1 cellular context compared by ENCODE assay signal in the genomic region with DNA sequence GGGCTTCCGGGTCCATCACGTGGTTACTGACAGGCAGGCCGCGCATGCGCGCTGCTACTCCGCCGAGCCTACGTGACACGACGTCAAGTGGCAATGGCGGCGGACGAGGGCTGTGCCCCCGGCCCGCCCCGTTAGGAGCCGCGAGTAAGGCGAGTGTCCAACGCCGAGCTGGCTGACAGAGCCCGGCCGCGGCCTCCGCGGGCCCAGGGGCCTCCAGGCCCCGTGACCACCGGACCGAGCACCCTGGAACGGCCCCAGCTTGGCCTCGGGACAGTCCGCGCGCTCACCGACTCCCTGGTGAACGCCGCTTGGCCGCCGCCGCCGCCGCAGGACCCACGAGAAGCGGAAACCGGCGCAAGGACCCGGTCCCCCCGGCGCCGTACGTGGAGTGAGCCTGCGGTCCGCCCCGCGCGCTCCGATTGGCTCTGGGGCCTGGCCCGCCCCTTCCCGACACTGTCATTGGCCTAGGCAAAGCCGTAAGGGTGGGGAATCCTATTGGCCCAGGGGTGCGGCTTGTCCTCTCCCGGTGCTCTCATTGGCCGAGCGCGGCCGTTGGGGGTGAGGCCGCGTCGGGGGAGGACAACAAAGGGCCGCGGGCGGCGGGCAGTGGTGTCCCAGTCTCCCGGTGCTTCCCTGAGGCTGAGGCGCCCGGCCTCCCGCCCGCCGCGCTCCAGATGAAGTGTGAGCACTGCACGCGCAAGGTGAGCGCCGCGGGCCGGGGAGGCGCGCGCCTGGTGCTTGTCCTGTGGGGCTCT.
TF ChIP-seq lines count a peak whose summit lies in the region.

A gene (plus strand): TSS at position 612 of the 755 bp plus-strand sequence. CDS start 63 bp downstream, at position 675.

TF ChIP-seq in K562, 482 proteins besides CTCF, POLR2A, EP300 and RAD21 (continued from another document and continues in another):
- TF ChIP-seq, protein P1, sequence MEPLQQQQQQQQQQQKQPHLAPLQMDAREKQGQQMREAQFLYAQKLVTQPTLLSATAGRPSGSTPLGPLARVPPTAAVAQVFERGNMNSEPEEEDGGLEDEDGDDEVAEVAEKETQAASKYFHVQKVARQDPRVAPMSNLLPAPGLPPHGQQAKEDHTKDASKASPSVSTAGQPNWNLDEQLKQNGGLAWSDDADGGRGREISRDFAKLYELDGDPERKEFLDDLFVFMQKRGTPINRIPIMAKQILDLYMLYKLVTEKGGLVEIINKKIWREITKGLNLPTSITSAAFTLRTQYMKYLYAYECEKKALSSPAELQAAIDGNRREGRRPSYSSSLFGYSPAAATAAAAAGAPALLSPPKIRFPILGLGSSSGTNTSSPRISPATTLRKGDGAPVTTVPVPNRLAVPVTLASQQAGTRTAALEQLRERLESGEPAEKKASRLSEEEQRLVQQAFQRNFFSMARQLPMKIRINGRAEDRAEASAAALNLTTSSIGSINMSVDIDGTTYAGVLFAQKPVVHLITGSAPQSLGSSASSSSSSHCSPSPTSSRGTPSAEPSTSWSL (CRISPR knock-in tag; IDR thresholded peaks at IDR 0.05; ENCODE audit: borderline replicate concordance): no peak
- no peak for TF ChIP-seq NFATC3 (IDR thresholded peaks at IDR 0.05)
- peak; percentile 76 for TF ChIP-seq ZNF583 (CRISPR knock-in tag; IDR thresholded peaks at IDR 0.05)
- TF ChIP-seq, protein P2, sequence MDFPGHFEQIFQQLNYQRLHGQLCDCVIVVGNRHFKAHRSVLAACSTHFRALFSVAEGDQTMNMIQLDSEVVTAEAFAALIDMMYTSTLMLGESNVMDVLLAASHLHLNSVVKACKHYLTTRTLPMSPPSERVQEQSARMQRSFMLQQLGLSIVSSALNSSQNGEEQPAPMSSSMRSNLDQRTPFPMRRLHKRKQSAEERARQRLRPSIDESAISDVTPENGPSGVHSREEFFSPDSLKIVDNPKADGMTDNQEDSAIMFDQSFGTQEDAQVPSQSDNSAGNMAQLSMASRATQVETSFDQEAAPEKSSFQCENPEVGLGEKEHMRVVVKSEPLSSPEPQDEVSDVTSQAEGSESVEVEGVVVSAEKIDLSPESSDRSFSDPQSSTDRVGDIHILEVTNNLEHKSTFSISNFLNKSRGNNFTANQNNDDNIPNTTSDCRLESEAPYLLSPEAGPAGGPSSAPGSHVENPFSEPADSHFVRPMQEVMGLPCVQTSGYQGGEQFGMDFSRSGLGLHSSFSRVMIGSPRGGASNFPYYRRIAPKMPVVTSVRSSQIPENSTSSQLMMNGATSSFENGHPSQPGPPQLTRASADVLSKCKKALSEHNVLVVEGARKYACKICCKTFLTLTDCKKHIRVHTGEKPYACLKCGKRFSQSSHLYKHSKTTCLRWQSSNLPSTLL (IDR thresholded peaks at IDR 0.05): no peak
- no peak for TF ChIP-seq TRIM24 (IDR thresholded peaks at IDR 0.05)
- peak; percentile 84 for TF ChIP-seq ZNF589 (CRISPR knock-in tag; IDR thresholded peaks at IDR 0.05; ENCODE audit: low read depth)
- TF ChIP-seq, protein P3, sequence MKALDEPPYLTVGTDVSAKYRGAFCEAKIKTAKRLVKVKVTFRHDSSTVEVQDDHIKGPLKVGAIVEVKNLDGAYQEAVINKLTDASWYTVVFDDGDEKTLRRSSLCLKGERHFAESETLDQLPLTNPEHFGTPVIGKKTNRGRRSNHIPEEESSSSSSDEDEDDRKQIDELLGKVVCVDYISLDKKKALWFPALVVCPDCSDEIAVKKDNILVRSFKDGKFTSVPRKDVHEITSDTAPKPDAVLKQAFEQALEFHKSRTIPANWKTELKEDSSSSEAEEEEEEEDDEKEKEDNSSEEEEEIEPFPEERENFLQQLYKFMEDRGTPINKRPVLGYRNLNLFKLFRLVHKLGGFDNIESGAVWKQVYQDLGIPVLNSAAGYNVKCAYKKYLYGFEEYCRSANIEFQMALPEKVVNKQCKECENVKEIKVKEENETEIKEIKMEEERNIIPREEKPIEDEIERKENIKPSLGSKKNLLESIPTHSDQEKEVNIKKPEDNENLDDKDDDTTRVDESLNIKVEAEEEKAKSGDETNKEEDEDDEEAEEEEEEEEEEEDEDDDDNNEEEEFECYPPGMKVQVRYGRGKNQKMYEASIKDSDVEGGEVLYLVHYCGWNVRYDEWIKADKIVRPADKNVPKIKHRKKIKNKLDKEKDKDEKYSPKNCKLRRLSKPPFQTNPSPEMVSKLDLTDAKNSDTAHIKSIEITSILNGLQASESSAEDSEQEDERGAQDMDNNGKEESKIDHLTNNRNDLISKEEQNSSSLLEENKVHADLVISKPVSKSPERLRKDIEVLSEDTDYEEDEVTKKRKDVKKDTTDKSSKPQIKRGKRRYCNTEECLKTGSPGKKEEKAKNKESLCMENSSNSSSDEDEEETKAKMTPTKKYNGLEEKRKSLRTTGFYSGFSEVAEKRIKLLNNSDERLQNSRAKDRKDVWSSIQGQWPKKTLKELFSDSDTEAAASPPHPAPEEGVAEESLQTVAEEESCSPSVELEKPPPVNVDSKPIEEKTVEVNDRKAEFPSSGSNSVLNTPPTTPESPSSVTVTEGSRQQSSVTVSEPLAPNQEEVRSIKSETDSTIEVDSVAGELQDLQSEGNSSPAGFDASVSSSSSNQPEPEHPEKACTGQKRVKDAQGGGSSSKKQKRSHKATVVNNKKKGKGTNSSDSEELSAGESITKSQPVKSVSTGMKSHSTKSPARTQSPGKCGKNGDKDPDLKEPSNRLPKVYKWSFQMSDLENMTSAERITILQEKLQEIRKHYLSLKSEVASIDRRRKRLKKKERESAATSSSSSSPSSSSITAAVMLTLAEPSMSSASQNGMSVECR (CRISPR knock-in tag; IDR thresholded peaks at IDR 0.05): peak; percentile 2
- no peak for TF ChIP-seq NUFIP1 (IDR thresholded peaks at IDR 0.05; ENCODE audit: partially characterized antibody)
- TF ChIP-seq ZNF551 (CRISPR knock-in tag; IDR thresholded peaks at IDR 0.05): no peak
- TF ChIP-seq, protein P4, sequence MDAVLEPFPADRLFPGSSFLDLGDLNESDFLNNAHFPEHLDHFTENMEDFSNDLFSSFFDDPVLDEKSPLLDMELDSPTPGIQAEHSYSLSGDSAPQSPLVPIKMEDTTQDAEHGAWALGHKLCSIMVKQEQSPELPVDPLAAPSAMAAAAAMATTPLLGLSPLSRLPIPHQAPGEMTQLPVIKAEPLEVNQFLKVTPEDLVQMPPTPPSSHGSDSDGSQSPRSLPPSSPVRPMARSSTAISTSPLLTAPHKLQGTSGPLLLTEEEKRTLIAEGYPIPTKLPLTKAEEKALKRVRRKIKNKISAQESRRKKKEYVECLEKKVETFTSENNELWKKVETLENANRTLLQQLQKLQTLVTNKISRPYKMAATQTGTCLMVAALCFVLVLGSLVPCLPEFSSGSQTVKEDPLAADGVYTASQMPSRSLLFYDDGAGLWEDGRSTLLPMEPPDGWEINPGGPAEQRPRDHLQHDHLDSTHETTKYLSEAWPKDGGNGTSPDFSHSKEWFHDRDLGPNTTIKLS (IDR thresholded peaks at IDR 0.05; ENCODE audit: borderline replicate concordance, low read depth): peak; percentile 96
- TF ChIP-seq ILK (tag; IDR thresholded peaks at IDR 0.05; ENCODE audit: borderline replicate concordance, low read depth): no peak
- TF ChIP-seq SREBF2 (CRISPR knock-in tag; IDR thresholded peaks at IDR 0.05): no peak
- no peak for TF ChIP-seq RBM39 (optimal IDR thresholded peaks at IDR 0.05; ENCODE audit: low read depth, low read length)
- TF ChIP-seq HNRNPL (IDR thresholded peaks at IDR 0.05; ENCODE audit: low read depth, low read length): peak; percentile 56; the same call in 1 of the 2 replicates
- no peak for TF ChIP-seq ATF1 (CRISPR knock-in tag; IDR thresholded peaks at IDR 0.05)
- peak; percentile 97 for TF ChIP-seq ATF1 (tag; IDR thresholded peaks at IDR 0.05)
- TF ChIP-seq, protein P5, sequence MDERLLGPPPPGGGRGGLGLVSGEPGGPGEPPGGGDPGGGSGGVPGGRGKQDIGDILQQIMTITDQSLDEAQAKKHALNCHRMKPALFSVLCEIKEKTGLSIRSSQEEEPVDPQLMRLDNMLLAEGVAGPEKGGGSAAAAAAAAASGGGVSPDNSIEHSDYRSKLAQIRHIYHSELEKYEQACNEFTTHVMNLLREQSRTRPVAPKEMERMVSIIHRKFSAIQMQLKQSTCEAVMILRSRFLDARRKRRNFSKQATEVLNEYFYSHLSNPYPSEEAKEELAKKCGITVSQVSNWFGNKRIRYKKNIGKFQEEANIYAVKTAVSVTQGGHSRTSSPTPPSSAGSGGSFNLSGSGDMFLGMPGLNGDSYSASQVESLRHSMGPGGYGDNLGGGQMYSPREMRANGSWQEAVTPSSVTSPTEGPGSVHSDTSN (CRISPR knock-in tag; IDR thresholded peaks at IDR 0.05; ENCODE audit: low read depth): no peak
- TF ChIP-seq, protein P5 (tag; conservative IDR thresholded peaks at IDR 0.05; ENCODE audit: low read depth): no peak
- TF ChIP-seq ZNF764 (CRISPR knock-in tag; IDR thresholded peaks at IDR 0.05; ENCODE audit: low read depth): no peak
- TF ChIP-seq, protein P6, sequence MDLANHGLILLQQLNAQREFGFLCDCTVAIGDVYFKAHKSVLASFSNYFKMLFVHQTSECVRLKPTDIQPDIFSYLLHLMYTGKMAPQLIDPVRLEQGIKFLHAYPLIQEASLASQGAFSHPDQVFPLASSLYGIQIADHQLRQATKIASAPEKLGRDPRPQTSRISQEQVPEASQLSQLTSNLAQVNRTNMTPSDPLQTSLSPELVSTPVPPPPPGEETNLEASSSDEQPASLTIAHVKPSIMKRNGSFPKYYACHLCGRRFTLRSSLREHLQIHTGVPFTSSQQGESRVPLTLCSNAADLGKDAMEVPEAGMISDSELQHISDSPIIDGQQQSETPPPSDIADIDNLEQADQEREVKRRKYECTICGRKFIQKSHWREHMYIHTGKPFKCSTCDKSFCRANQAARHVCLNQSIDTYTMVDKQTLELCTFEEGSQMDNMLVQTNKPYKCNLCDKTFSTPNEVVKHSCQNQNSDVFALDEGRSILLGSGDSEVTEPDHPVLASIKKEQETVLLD (IDR thresholded peaks at IDR 0.05): peak; percentile 95
- TF ChIP-seq, protein P7, sequence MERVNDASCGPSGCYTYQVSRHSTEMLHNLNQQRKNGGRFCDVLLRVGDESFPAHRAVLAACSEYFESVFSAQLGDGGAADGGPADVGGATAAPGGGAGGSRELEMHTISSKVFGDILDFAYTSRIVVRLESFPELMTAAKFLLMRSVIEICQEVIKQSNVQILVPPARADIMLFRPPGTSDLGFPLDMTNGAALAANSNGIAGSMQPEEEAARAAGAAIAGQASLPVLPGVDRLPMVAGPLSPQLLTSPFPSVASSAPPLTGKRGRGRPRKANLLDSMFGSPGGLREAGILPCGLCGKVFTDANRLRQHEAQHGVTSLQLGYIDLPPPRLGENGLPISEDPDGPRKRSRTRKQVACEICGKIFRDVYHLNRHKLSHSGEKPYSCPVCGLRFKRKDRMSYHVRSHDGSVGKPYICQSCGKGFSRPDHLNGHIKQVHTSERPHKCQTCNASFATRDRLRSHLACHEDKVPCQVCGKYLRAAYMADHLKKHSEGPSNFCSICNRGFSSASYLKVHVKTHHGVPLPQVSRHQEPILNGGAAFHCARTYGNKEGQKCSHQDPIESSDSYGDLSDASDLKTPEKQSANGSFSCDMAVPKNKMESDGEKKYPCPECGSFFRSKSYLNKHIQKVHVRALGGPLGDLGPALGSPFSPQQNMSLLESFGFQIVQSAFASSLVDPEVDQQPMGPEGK (CRISPR knock-in tag; IDR thresholded peaks at IDR 0.05; ENCODE audit: borderline replicate concordance): no peak
- peak; percentile 61 for TF ChIP-seq CREB1 (IDR thresholded peaks at IDR 0.05)
- TF ChIP-seq CREB1 (CRISPR knock-in tag; IDR thresholded peaks at IDR 0.05): peak; percentile 85
- TF ChIP-seq ZFP1 (CRISPR knock-in tag; IDR thresholded peaks at IDR 0.05): no peak
- no peak for TF ChIP-seq KAT8 (IDR thresholded peaks at IDR 0.05; ENCODE audit: low read depth)
- TF ChIP-seq ELF1 (tag; IDR thresholded peaks at IDR 0.05): peak; percentile 97
- peak; percentile 73; the same call in 1 of the 2 replicates for TF ChIP-seq CBFB (CRISPR knock-in tag; IDR thresholded peaks at IDR 0.05)
- no peak for TF ChIP-seq NR2C2 (CRISPR knock-in tag; IDR thresholded peaks at IDR 0.05)
- TF ChIP-seq NR2C2 (tag; IDR thresholded peaks at IDR 0.05): peak; percentile 77; the same call in 1 of the 2 replicates
- TF ChIP-seq, protein P8, sequence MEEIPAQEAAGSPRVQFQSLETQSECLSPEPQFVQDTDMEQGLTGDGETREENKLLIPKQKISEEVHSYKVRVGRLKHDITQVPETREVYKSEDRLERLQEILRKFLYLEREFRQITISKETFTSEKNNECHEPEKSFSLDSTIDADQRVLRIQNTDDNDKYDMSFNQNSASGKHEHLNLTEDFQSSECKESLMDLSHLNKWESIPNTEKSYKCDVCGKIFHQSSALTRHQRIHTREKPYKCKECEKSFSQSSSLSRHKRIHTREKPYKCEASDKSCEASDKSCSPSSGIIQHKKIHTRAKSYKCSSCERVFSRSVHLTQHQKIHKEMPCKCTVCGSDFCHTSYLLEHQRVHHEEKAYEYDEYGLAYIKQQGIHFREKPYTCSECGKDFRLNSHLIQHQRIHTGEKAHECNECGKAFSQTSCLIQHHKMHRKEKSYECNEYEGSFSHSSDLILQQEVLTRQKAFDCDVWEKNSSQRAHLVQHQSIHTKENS (CRISPR knock-in tag; IDR thresholded peaks at IDR 0.05): no peak
- no peak for TF ChIP-seq MTF1 (CRISPR knock-in tag; IDR thresholded peaks at IDR 0.05; ENCODE audit: borderline replicate concordance)
- TF ChIP-seq ZNF507 (tag; conservative IDR thresholded peaks at IDR 0.05): no peak
- TF ChIP-seq CHD2 (IDR thresholded peaks at IDR 0.05; ENCODE audit: low read depth, low read length): peak; percentile 85
- no peak for TF ChIP-seq KHSRP (IDR thresholded peaks at IDR 0.05)
- TF ChIP-seq ZNF224 (CRISPR knock-in tag; IDR thresholded peaks at IDR 0.05): no peak
- TF ChIP-seq ZC3H8 (IDR thresholded peaks at IDR 0.05): no peak
- TF ChIP-seq ZNF699 (CRISPR knock-in tag; IDR thresholded peaks at IDR 0.05; ENCODE audit: insufficient replicate concordance): no peak
- TF ChIP-seq SIN3A (IDR thresholded peaks at IDR 0.05; ENCODE audit: borderline replicate concordance in 2 of 2, control insufficient read depth in 1 of 2, low read depth in 2 of 2, low read length in 2 of 2): peak in 1 of 2 experiments; percentile 87; a peak in 3 of 4 replicates
- peak; percentile 74 for TF ChIP-seq CREM (IDR thresholded peaks at IDR 0.05; ENCODE audit: low read depth)
- TF ChIP-seq BDP1 (IDR thresholded peaks at IDR 0.05; ENCODE audit: insufficient read depth, insufficient read length): no peak
- peak; percentile 51; the same call in 1 of the 2 replicates for TF ChIP-seq XRCC5 (IDR thresholded peaks at IDR 0.05; ENCODE audit: low read depth, low read length)
- TF ChIP-seq, protein P9, sequence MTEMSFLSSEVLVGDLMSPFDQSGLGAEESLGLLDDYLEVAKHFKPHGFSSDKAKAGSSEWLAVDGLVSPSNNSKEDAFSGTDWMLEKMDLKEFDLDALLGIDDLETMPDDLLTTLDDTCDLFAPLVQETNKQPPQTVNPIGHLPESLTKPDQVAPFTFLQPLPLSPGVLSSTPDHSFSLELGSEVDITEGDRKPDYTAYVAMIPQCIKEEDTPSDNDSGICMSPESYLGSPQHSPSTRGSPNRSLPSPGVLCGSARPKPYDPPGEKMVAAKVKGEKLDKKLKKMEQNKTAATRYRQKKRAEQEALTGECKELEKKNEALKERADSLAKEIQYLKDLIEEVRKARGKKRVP (CRISPR knock-in tag; IDR thresholded peaks at IDR 0.05): peak; percentile 56
